Comparison of ENCODE assay signal across 1 cellular context in the genomic region with DNA sequence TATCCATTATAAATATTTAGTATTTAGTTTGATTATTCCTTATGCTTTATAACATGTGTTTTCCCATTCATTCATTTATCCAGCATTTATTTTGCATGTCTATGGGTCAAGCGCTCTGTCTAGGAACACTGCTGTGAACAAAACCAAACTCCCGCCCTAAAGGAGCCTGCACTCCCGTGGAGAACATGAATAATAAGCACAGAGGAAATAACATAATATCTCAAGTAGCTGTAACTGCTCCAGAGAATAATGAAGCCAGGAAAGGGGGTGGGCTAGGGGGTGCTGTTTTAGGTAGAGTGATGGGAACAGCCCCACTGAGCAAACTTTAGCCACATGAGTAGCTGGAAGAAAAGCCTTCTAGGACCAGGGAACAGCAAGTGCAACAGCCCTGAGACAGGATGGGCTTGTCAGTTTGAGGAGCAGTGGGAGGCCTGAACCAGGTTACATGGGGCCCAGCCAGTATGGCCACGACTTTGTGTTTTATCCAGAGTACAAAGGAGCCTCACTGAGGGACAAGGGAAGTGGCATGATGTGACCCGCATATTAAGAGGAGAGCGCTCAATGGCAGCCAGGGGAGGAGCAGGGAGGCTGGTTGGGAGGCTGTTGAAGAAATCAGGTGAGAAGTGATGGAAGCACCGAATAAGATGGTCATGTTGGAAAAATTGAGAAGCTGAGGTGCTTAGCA.
A peak's percentile ranks its signal among the peaks of the same experiment; 100 is the strongest.
TF ChIP-seq lines count a peak whose summit lies in the region.

No MANE protein-coding gene starts in this region.

TF ChIP-seq in HEK293, 187 proteins besides CTCF, POLR2A, EP300 and RAD21:
- TF ChIP-seq ZNF777 (tag by site-specific recombination; IDR thresholded peaks at IDR 0.05; ENCODE audit: borderline replicate concordance) (no peak), ZIC2 (tag by site-specific recombination; IDR thresholded peaks at IDR 0.05) (0 out of 2 replicates have a peak, but pooled peaks have one; percentile 17), ZNF341 (tag by site-specific recombination; IDR thresholded peaks at IDR 0.05; ENCODE audit: low read depth) (peak; percentile 82)
